ENCODE assay signal across 25 cellular contexts in the genomic region with DNA sequence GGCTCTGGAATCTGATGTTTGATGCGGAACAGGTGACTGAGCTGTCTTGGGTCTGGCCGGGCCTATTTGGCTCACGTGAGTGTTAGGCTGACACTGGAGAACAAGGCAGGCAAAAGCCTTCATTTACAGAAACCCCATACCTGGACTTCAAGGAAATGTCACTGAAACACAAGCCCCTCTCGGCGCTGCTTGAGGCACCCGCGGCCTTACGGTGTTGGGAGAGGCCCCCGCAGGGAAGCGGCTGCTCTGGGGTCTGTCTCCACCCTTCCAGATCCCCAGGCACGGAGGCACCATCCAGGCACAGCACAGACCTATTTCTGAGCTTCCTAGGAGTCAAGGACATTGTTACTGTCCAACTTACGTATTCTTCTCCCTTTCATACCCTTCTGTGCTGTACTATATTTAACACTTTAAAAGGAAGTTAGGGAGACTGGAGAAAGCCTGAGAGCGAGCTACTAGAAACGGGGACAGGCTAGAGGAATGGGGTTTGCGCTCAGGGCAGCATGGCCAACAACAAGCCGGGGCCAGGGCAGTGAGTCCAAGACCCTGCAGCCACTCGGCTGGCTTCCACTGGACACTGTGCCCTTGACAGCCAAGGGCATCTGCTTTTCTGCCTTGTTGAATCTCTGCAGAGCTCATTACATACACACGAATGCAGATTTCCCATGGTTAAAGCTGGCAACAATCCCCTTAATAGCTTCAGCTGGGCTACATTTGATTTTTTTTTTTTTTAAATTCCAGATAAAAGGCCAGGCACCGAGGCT. TPM values are rescaled to one million over a fixed set of nuclear protein-coding genes. Genes with fewer than 3 reads are reported as not detected.
"Had no signal": no experiment of that assay in that cellular context is flagged by ENCODE, and none has a peak within 500 bp of the region (broad histone marks: within the 10 kb centered on the region; RNA-seq: fewer than 3 reads in every experiment).

No MANE protein-coding gene starts in this region.

- H3K27ac Mint-ChIP-seq: activated CD4-positive, alpha-beta memory T cell treated with anti-CD3 and anti-CD28 coated beads for 36 hours; activated CD4-positive, alpha-beta T cell treated with anti-CD3 and anti-CD28 coated beads, Interleukin-2, amount 10 ng/mL, durations not matched to agents 7 days and 5 days; activated naive CD4-positive, alpha-beta T cell treated with anti-CD3 and anti-CD28 coated beads for 36 hours; activated naive CD8-positive, alpha-beta T cell; T-cell had no signal

- DNase-seq: activated CD4-positive, alpha-beta memory T cell treated with anti-CD3 and anti-CD28 coated beads for 36 hours; activated CD4-positive, alpha-beta T cell treated with anti-CD3 and anti-CD28 coated beads, Interleukin-2, amount 10 ng/mL, durations not matched to agents 7 days and 5 days; activated CD4-positive, CD25-positive, alpha-beta regulatory T cell; activated CD8-positive, alpha-beta memory T cell treated with anti-CD3 and anti-CD28 coated beads for 24 hours; activated gamma-delta T cell; activated naive CD4-positive, alpha-beta T cell treated with anti-CD3 and anti-CD28 coated beads for 36 hours; activated T-cell treated with anti-CD3 and anti-CD28 coated beads, Interleukin-2, amount 50 U/mL, for 4 hours; amygdala; Kasumi-1; NCI-H1105 treated with DMSO at 0.1 percent for 48 hours; NCI-H1436 treated with DMSO at 0.1 percent for 48 hours; NCI-H2029; NCI-H2107; NCI-H446; NCI-H524; Peyer's patch; SIG-M5; T-cell; T-helper 2 cell; T1000 had no signal

- H3K27me3 Mint-ChIP-seq: activated CD4-positive, alpha-beta memory T cell treated with anti-CD3 and anti-CD28 coated beads for 36 hours; activated CD4-positive, alpha-beta T cell treated with anti-CD3 and anti-CD28 coated beads, Interleukin-2, amount 10 ng/mL, durations not matched to agents 7 days and 5 days; activated naive CD8-positive, alpha-beta T cell; brain; T-cell had no signal

- ATAC-seq: activated T-cell treated with anti-CD3 and anti-CD28 coated beads, Interleukin-2, amount 50 U/mL, for 4 hours; K562; T-cell had no signal

- H3K27me3 ChIP-seq: Peyer's patch had no signal

- H3K4me1 Mint-ChIP-seq: activated CD4-positive, alpha-beta T cell treated with anti-CD3 and anti-CD28 coated beads, Interleukin-2, amount 10 ng/mL, durations not matched to agents 7 days and 5 days had no signal

- H3K9me3 ChIP-seq: Peyer's patch had no signal

- H3K4me3 Mint-ChIP-seq: activated CD4-positive, alpha-beta memory T cell treated with anti-CD3 and anti-CD28 coated beads for 36 hours; activated CD4-positive, alpha-beta T cell treated with anti-CD3 and anti-CD28 coated beads, Interleukin-2, amount 10 ng/mL, durations not matched to agents 7 days and 5 days; activated naive CD4-positive, alpha-beta T cell treated with anti-CD3 and anti-CD28 coated beads for 36 hours; activated naive CD8-positive, alpha-beta T cell; activated T-cell treated with anti-CD3 and anti-CD28 coated beads, Interleukin-2, amount 50 U/mL, for 4 hours; brain; T-cell had no signal

- H3K9me3 Mint-ChIP-seq: activated CD4-positive, alpha-beta memory T cell treated with anti-CD3 and anti-CD28 coated beads for 36 hours; activated CD4-positive, alpha-beta T cell treated with anti-CD3 and anti-CD28 coated beads, Interleukin-2, amount 10 ng/mL, durations not matched to agents 7 days and 5 days; activated naive CD4-positive, alpha-beta T cell treated with anti-CD3 and anti-CD28 coated beads for 36 hours; activated T-cell treated with anti-CD3 and anti-CD28 coated beads, Interleukin-2, amount 50 U/mL, for 4 hours; brain; T-cell had no signal

- H3K4me3 ChIP-seq: K562, Peyer's patch had no signal

- H3K27ac ChIP-seq: Peyer's patch had no signal

RNA-seq across cellular contexts. Expression of a gene that starts 33.9 kb away (rescaled TPM):
- total RNA-seq: activated CD4-positive, alpha-beta memory T cell treated with anti-CD3 and anti-CD28 coated beads for 36 hours; activated CD4-positive, alpha-beta T cell treated with anti-CD3 and anti-CD28 coated beads, Interleukin-2, amount 10 ng/mL, durations not matched to agents 7 days and 5 days; activated naive CD4-positive, alpha-beta T cell treated with anti-CD3 and anti-CD28 coated beads for 36 hours; activated T-cell treated with anti-CD3 and anti-CD28 coated beads, Interleukin-2, amount 50 U/mL, for 4 hours; K562; T-cell had no signal

RNA-seq across cellular contexts. Expression of a gene that starts 36.1 kb away (rescaled TPM):
- total RNA-seq: activated CD4-positive, alpha-beta memory T cell treated with anti-CD3 and anti-CD28 coated beads for 36 hours; activated CD4-positive, alpha-beta T cell treated with anti-CD3 and anti-CD28 coated beads, Interleukin-2, amount 10 ng/mL, durations not matched to agents 7 days and 5 days; activated naive CD4-positive, alpha-beta T cell treated with anti-CD3 and anti-CD28 coated beads for 36 hours; activated T-cell treated with anti-CD3 and anti-CD28 coated beads, Interleukin-2, amount 50 U/mL, for 4 hours; astrocyte; chondrocyte had no signal
